Comparison of ENCODE assay signal across 13 cellular contexts in genomic region chr6:43709654-43710303, GRCh38. TPM values are rescaled to one million over a fixed set of nuclear protein-coding genes. Genes with fewer than 3 reads are reported as not detected.
DNase-seq lines count a peak whose midpoint lies in the region; ATAC-seq and TF ChIP-seq lines count a peak whose summit lies in the region.
"Had no signal": no experiment of that assay in that cellular context is flagged by ENCODE, and none has a peak within 500 bp of the region (broad histone marks: within the 10 kb centered on the region; RNA-seq: fewer than 3 reads in every experiment).

No MANE protein-coding gene starts in this region.

- H3K4me1 ChIP-seq in ACC112 (ENCODE audit: control insufficient read depth, insufficient read depth, low read length, unreplicated experiment) (peaks cover 21% of the 10 kb centered on the region), Peyer's patch (peaks cover 0 to 17% (median 2%) of the 10 kb centered on the region in 4 donors), osteoblast (ENCODE audit: insufficient read depth, low read length) (peaks cover 19% of the 10 kb centered on the region)

- no peak for TF ChIP-seq POLR2A in Peyer's patch (IDR thresholded peaks at IDR 0.05)

- H3K27me3 ChIP-seq in ACC112 (ENCODE audit: insufficient read depth, low read length) (no peaks in the 10 kb centered on the region), Peyer's patch (no peaks in the 10 kb centered on the region), osteoblast (ENCODE audit: insufficient read depth, low read length) (no peaks in the 10 kb centered on the region)
- H3K27me3 ChIP-seq: body of pancreas had no signal

- H3K79me2 ChIP-seq in ACC112 (ENCODE audit: control insufficient read depth, insufficient read depth, low read length, unreplicated experiment) = no peaks in the 10 kb centered on the region
- H3K79me2 ChIP-seq in osteoblast (ENCODE audit: insufficient read depth, low read length) = no peaks in the 10 kb centered on the region

- intact Hi-C loops in Right ventricle myocardium superior (cut with DNase I) = loop anchor here (5.0 kb wide), 1 partner anchor 42 kb away; no protein-coding TSS in a partner anchor

- H3K4me3 ChIP-seq in ACC112 (ENCODE audit: low read depth, low read length) = no peak overlapping the region
- no peak overlapping the region for H3K4me3 ChIP-seq in Peyer's patch
- H3K4me3 ChIP-seq in osteoblast (ENCODE audit: insufficient read depth, low read length) = no peak overlapping the region
- H3K4me3 ChIP-seq: body of pancreas had no signal

- H4K20me1 ChIP-seq in osteoblast (ENCODE audit: insufficient read depth, low read length) = no peaks in the 10 kb centered on the region

- peak overlapping the region; percentile 26 for H3K4me2 ChIP-seq in osteoblast (ENCODE audit: insufficient read depth, low read length)

- no peak for DNase-seq in Peyer's patch
- DNase-seq in Right ventricle myocardium superior = no peak
- DNase-seq in osteoblast (ENCODE audit: insufficient read length, low spot score, missing footprints) = no peak
- no peak for DNase-seq in activated gamma-delta T cell treated with Interleukin-2 at 50 U/mL for 16 hours
- DNase-seq in kidney tubule cell (ENCODE audit: low spot score) = no peak
- no peak for DNase-seq in left lobe of liver (ENCODE audit: low spot score)
- DNase-seq: naive B cell, NCI-H2081 treated with DMSO at 0.1 percent for 48 hours, NCI-H82, SHP77 had no signal

- H2AFZ ChIP-seq in ACC112 (ENCODE audit: low read length, unreplicated experiment) (peak overlapping the region; percentile 8), osteoblast (ENCODE audit: low read length) (no peak overlapping the region)

- H3K36me3 ChIP-seq in ACC112 (ENCODE audit: insufficient read depth, low read length) = no peaks in the 10 kb centered on the region
- H3K36me3 ChIP-seq in Peyer's patch = no peaks in the 10 kb centered on the region
- no peaks in the 10 kb centered on the region for H3K36me3 ChIP-seq in osteoblast (ENCODE audit: insufficient read depth, low read length)

- no peak for TF ChIP-seq CTCF in Peyer's patch (IDR thresholded peaks at IDR 0.05)
- no peak for TF ChIP-seq CTCF in osteoblast (IDR thresholded peaks at IDR 0.05; ENCODE audit: extremely low read depth, low read depth, low read length)

- ATAC-seq in Right ventricle myocardium superior (ENCODE audit: poor library complexity) (peak; percentile 50), GM18870 (IDR thresholded peaks at IDR 0.05; ENCODE audit: unreplicated experiment) (no peak), left lobe of liver (no peak)
- ATAC-seq: body of pancreas had no signal

- H3K9me3 ChIP-seq in Peyer's patch (no peaks in the 10 kb centered on the region), osteoblast (ENCODE audit: low read depth, low read length) (no peaks in the 10 kb centered on the region)
- H3K9me3 ChIP-seq: body of pancreas had no signal

- peak overlapping the region; percentile 63 for H3K27ac ChIP-seq in ACC112 (ENCODE audit: low read depth, low read length)
- H3K27ac ChIP-seq in Peyer's patch = peak overlapping the region; percentile 20 to 60 (median 42)
- H3K27ac ChIP-seq in osteoblast (ENCODE audit: low read depth, low read length) = peak overlapping the region; percentile 27
- H3K27ac ChIP-seq: body of pancreas had no signal

RNA-seq across cellular contexts. Expression of gene MRPS18A, which starts 22.2 kb away (rescaled TPM):
- total RNA-seq in Peyer's patch (10 to 100 TPM; 41.1 to 64.4 (median 52.4) TPM), Right ventricle myocardium superior (39.5 TPM), osteoblast (27.5 and 30.4 TPM in 2 replicates), left lobe of liver (26.6 TPM)
